ENCODE assay signal across 1 cellular context in genomic region chr14:60640859-60641721, GRCh38.
TF ChIP-seq lines count a peak whose summit lies in the region.

No MANE protein-coding gene starts in this region.

TF ChIP-seq in HepG2, 621 proteins besides CTCF, POLR2A, EP300 and RAD21 (continued from another document):
- no peak for TF ChIP-seq ZNF318 (CRISPR knock-in tag; IDR thresholded peaks at IDR 0.05)
- TF ChIP-seq JUN (CRISPR knock-in tag; IDR thresholded peaks at IDR 0.05), result no peak
- no peak for TF ChIP-seq ZNF460 (CRISPR knock-in tag; IDR thresholded peaks at IDR 0.05; ENCODE audit: borderline replicate concordance)
- no peak for TF ChIP-seq MYPOP (CRISPR knock-in tag; IDR thresholded peaks at IDR 0.05)
- no peak for TF ChIP-seq CCDC6 (CRISPR knock-in tag; IDR thresholded peaks at IDR 0.05)
- TF ChIP-seq RFXAP (CRISPR knock-in tag; IDR thresholded peaks at IDR 0.05; ENCODE audit: borderline replicate concordance), result no peak
- no peak for TF ChIP-seq SATB2 (CRISPR knock-in tag; IDR thresholded peaks at IDR 0.05)
- no peak for TF ChIP-seq ZFP90 (CRISPR knock-in tag; IDR thresholded peaks at IDR 0.05; ENCODE audit: borderline replicate concordance)
- no peak for TF ChIP-seq ZNF780A (CRISPR knock-in tag; IDR thresholded peaks at IDR 0.05)
- no peak for TF ChIP-seq NFYB (CRISPR knock-in tag; IDR thresholded peaks at IDR 0.05)
TF ChIP-seq in HepG2: peak in this region for 0.
